20 cellular contexts compared by ENCODE assay signal in genomic region chrX:45537936-45538335, GRCh38.
"Had no signal": no experiment of that assay in that cellular context is flagged by ENCODE, and none has a peak within 500 bp of the region (broad histone marks: within the 10 kb centered on the region; RNA-seq: fewer than 3 reads in every experiment).

No MANE protein-coding gene starts in this region.

- DNase-seq: Kasumi-1, MM.1S, NCI-H1092 treated with DMSO at 0.1 percent for 48 hours, NCI-H1436, NCI-H187, NCI-H2029, NCI-H2081 treated with DMSO at 0.1 percent for 48 hours, NCI-H2171, NCI-H226, NCI-H446, NCI-H510A, NCI-H524 treated with DMSO at 0.1 percent for 48 hours, NCI-H69, NCI-H774, RPMI8226, SHP77, SK-N-SH had no signal

- H3K27ac ChIP-seq: HL-60, KMS-11 had no signal

- H3K9me3 ChIP-seq: SK-N-SH had no signal

- ATAC-seq: K562 had no signal

- H3K4me3 ChIP-seq: K562 had no signal
